13 cellular contexts compared by ENCODE assay signal in the genomic region with DNA sequence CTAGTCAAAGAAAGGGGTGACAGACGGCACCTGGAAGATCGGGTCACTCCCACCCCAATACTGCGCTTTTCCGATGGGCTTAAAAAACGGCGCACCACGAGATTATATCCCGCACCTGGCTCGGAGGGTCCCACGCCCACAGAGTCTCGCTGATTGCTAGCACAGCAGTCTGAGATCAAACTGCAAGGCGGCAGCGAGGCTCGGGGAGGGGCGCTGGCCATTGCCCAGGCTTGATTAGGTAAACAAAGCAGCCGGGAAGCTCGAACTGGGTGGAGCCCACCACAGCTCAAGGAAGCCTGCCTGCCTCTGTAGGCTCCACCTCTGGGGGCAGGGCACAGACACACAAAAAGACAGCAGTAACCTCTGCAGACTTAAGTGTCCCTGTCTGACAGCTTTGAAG. TPM values are rescaled to one million over a fixed set of nuclear protein-coding genes. Genes with fewer than 3 reads are reported as not detected.
A peak's percentile ranks its signal among the peaks of the same experiment; 100 is the strongest.
DNase-seq lines count a peak whose midpoint lies in the region; ATAC-seq, FAIRE-seq and TF ChIP-seq lines count a peak whose summit lies in the region.
"Not testable (repeated sequence)": the region's sequence is repeated elsewhere in the genome, so short reads cannot be mapped to it uniquely, and the experiment has no call there.
"Had no signal": no experiment of that assay in that cellular context is flagged by ENCODE, and none has a peak within 500 bp of the region (broad histone marks: within the 10 kb centered on the region; RNA-seq: fewer than 3 reads in every experiment).

No MANE protein-coding gene starts in this region.

- not testable (repeated sequence) for H3K36me3 Mint-ChIP-seq in WTC11
- peaks cover 10% of the 10 kb centered on the region for H3K36me3 Mint-ChIP-seq in endodermal cell (ENCODE audit: low read depth)

- H3K4me3 ChIP-seq in endodermal cell (ENCODE audit: low read length); kidney (ENCODE audit: low read length in 2 of 2); lower lobe of right lung; mucosa of descending colon; transverse colon: not testable (repeated sequence)

- not testable (repeated sequence) for H3K27me3 ChIP-seq in endodermal cell (ENCODE audit: control insufficient read depth, insufficient read depth, low read length, poor library complexity, severe bottlenecking); lower lobe of right lung (ENCODE audit: low read depth); transverse colon

- DNase-seq in WTC11 (ENCODE audit: low spot score) (peak; percentile 36), kidney (peak; percentile 44), lower lobe of right lung (peak; percentile 41), mucosa of descending colon (peak in 2 of 3 donors; percentile 27 to 57), transverse colon (peak; percentile 45)
- not testable (repeated sequence) for DNase-seq in endodermal cell

- 63 to 88% methylated on average over 5 to 17 of the region's 17 CpGs for WGBS in endodermal cell (ENCODE audit: insufficient coverage in 1 of 2, insufficient read length in 1 of 2), 2 experiments
- WGBS in transverse colon (ENCODE audit: low coverage in 1 of 2), 2 donors, result 74% methylated on average over 17 of the region's 17 CpGs; no CpG with 5 or more reads in 1 of the 2 donors

- H3K9me3 ChIP-seq in endodermal cell (ENCODE audit: control insufficient read depth, low read length); kidney (ENCODE audit: control insufficient read depth in 1 of 2, low read length in 2 of 2); lower lobe of right lung; mucosa of descending colon; transverse colon: not testable (repeated sequence)

- intact Hi-C loops in kidney (cut with DNase I); lower lobe of right lung (cut with DNase I); mucosa of descending colon (cut with DNase I, micrococcal nuclease); transverse colon (cut with DNase I; ENCODE audit: low total_unique reads): not testable (repeated sequence)

- ATAC-seq in WTC11, lower lobe of right lung, mucosa of descending colon: not testable (repeated sequence)

- TF ChIP-seq POLR2A in transverse colon (IDR thresholded peaks at IDR 0.05), result not testable (repeated sequence)

- not testable (repeated sequence) for H3K27ac Mint-ChIP-seq in WTC11, endodermal cell

- H3K4me1 Mint-ChIP-seq in WTC11, endodermal cell: not testable (repeated sequence)

- H3K4me3 Mint-ChIP-seq in WTC11 (peak overlapping the region; percentile 53), endodermal cell (peak overlapping the region; percentile 42)

- POLR2A ChIA-PET in WTC11 (lab: Charles Lee), result not testable (repeated sequence)

- not testable (repeated sequence) for H3K9ac ChIP-seq in endodermal cell (ENCODE audit: extremely low read depth, low read length, poor library complexity, severe bottlenecking); kidney (ENCODE audit: low read length in 2 of 2)

- not testable (repeated sequence) for FAIRE-seq in kidney (lab: Jason Lieb, UNC)

- not testable (repeated sequence) for H3K4me1 ChIP-seq in endodermal cell (ENCODE audit: control insufficient read depth, insufficient read depth, low read length); kidney (ENCODE audit: control insufficient read depth in 1 of 2, insufficient read depth in 1 of 2, low read depth in 1 of 2, low read length in 2 of 2); lower lobe of right lung; mucosa of descending colon (ENCODE audit: low read depth); transverse colon

- H3K36me3 ChIP-seq in endodermal cell (ENCODE audit: control insufficient read depth, insufficient read depth, low read length); kidney (ENCODE audit: control insufficient read depth in 1 of 2, insufficient read depth in 2 of 2, low read length in 2 of 2); lower lobe of right lung; mucosa of descending colon (ENCODE audit: low read depth); transverse colon: not testable (repeated sequence)

- TF ChIP-seq EP300 in transverse colon (IDR thresholded peaks at IDR 0.05; ENCODE audit: low read depth), result not testable (repeated sequence)

- not testable (repeated sequence) for H3K27ac ChIP-seq in endodermal cell (ENCODE audit: low read depth, low read length); kidney (ENCODE audit: low read depth in 2 of 2, low read length in 2 of 2); lower lobe of right lung; transverse colon

- not testable (repeated sequence) for H3K9me3 Mint-ChIP-seq in WTC11, endodermal cell

- in situ Hi-C loops in transverse colon (cut with MboI; ENCODE audit: low pct_ligation_motif_present in 1 of 4, low pct_unique_long_range_greater_than_20kb in 1 of 4, low sequenced_read_pairs in 3 of 4), result not testable (repeated sequence)

- not testable (repeated sequence) for TF ChIP-seq CTCF in WTC11 (IDR thresholded peaks at IDR 0.05); endodermal cell (conservative IDR thresholded peaks at IDR 0.05); kidney (IDR thresholded peaks at IDR 0.05; ENCODE audit: borderline replicate concordance, extremely low read depth, insufficient read depth); lower lobe of right lung (IDR thresholded peaks at IDR 0.05); mucosa of descending colon (IDR thresholded peaks at IDR 0.05); transverse colon (IDR thresholded peaks at IDR 0.05)

- H3K27me3 Mint-ChIP-seq in WTC11 (ENCODE audit: low read depth); endodermal cell (ENCODE audit: insufficient read depth): not testable (repeated sequence)

- CTCF ChIA-PET in WTC11 (lab: Charles Lee), result not testable (repeated sequence)

TF ChIP-seq in WTC11, 78 proteins besides CTCF, POLR2A, EP300 and RAD21:
- 0 out of 2 replicates have a peak, but pooled peaks have one; percentile 41 for TF ChIP-seq FOXK1 (CRISPR knock-in tag; IDR thresholded peaks at IDR 0.05)
TF ChIP-seq in WTC11: peak in this region for 1; not testable (repeated sequence) for 77.

RNA-seq across cellular contexts. Expression of gene FOXD4, which starts 21.7 kb away (rescaled TPM):
- total RNA-seq in WTC11 (2021) (0.13 to 0.25 TPM (median 0.21 TPM) in 3 replicates), endodermal cell (under 1 TPM in 1 of 2 donors, not detected in 1; 0.26 TPM), kidney (0.60 TPM), lower lobe of right lung (0.32 TPM), mucosa of descending colon (under 1 TPM; 0.19 to 0.22 (median 0.20) TPM), transverse colon (under 1 TPM in 2 of 4 donors, not detected in 2; 0.27 to 0.32 TPM)
- 0.14 TPM for polyA plus RNA-seq in endodermal cell (2013, experiment 1 of 2)
- not detected for polyA plus RNA-seq in endodermal cell (2013, experiment 2 of 2)
- polyA plus RNA-seq in kidney (ENCODE audit: insufficient read depth, low read depth, low replicate concordance), result 0.43 TPM
- total RNA-seq: A673, G401 had no signal
- polyA plus RNA-seq: AG04450; CD14-positive monocyte; CD4-positive, alpha-beta memory T cell; CD4-positive, CD25-positive, alpha-beta regulatory T cell; CD8-positive, alpha-beta memory T cell had no signal

RNA-seq across cellular contexts. Expression of gene ZNG1A, which starts 39.0 kb away (rescaled TPM):
- total RNA-seq in WTC11 (2021) (39.1 to 45.1 TPM (median 44.4 TPM) in 3 replicates), endodermal cell (10 to 100 TPM; 45.7 to 68.5 TPM), kidney (32.7 TPM), lower lobe of right lung (28.4 TPM), mucosa of descending colon (10 to 100 TPM; 25.2 to 36.0 (median 33.3) TPM), transverse colon (10 to 100 TPM; 10.3 to 86.4 (median 33.9) TPM)
- 43.4 TPM for polyA plus RNA-seq in endodermal cell (2013, experiment 1 of 2)
- polyA plus RNA-seq in endodermal cell (2013, experiment 2 of 2), result 45.8 TPM
- 58.0 TPM for polyA plus RNA-seq in kidney (ENCODE audit: insufficient read depth, low read depth, low replicate concordance)
